8 cellular contexts compared by ENCODE assay signal in the genomic region with DNA sequence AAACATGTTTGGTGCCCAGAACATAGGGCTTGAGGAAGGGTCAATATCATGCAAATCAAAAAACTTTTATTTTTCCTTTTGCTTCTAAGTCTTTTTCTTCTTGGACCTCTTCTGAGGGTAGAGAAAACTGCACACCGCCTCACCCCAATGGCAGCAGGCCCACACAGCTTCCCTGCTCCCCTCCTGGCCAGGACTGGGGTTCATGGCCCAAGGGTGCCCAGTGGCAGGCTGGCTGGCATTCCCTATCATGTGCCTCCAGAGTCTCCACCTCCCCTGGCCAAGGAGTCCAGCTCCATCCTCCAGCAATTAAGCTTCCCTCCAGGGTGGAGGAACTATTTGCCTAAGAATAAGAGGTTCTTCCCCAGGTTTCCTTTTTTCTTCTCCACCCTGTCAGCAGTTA.
"Had no signal": no experiment of that assay in that cellular context is flagged by ENCODE, and none has a peak within 500 bp of the region (broad histone marks: within the 10 kb centered on the region; RNA-seq: fewer than 3 reads in every experiment).

No MANE protein-coding gene starts in this region.

- H3K4me3 Mint-ChIP-seq: GM23338, H9, HFFc6 had no signal

- H3K27ac Mint-ChIP-seq: GM23338, H9, HFFc6 had no signal

- DNase-seq: GM23248, GOT3, H7, H9, HCEC 1CT, HFFc6 had no signal

- H3K36me3 ChIP-seq: HAP-1 had no signal

- H3K4me3 ChIP-seq: GM23248, GM23338, HAP-1 had no signal

- H3K27ac ChIP-seq: GM23248 had no signal

- H3K4me1 Mint-ChIP-seq: GM23338, H9 had no signal

- H3K4me1 ChIP-seq: HAP-1 had no signal
